Comparison of ENCODE assay signal across 6 cellular contexts in the genomic region with DNA sequence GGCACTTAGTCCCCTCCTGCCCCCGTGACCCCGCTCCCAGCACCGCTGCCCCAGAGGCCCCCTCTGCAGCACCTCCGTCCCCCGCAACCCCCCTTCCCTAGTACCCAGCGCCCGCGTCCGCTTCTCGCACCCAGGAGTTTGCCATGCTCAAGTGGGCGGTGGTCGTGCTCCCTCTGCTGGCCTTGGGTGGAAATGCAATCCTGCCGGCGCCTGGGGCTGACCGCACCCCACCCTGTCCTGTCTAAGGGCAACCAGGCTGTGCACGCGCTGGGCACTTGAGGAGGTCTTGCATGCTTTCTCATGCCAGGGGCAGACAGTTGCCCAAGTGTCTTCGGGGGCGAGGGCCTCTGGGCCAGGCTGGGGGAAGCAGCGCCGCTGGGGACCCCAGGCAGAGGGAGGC.
DNase-seq lines count a peak whose midpoint lies in the region; ATAC-seq, FAIRE-seq and TF ChIP-seq lines count a peak whose summit lies in the region.
"Not testable (repeated sequence)": the region's sequence is repeated elsewhere in the genome, so short reads cannot be mapped to it uniquely, and the experiment has no call there.

No MANE protein-coding gene starts in this region.

- not testable (repeated sequence) for H4K20me1 ChIP-seq in DOHH2 (ENCODE audit: control insufficient read depth, insufficient read depth, low read depth, low read length); OCI-LY1 (ENCODE audit: insufficient read depth, low read length); HepG2 (ENCODE audit: insufficient read depth, low read length)

- not testable (repeated sequence) for TF ChIP-seq EP300 in HepG2 (IDR thresholded peaks at IDR 0.05; ENCODE audit: low read depth in 2 of 2, low read length in 2 of 2); HepG2 (CRISPR knock-in tag; IDR thresholded peaks at IDR 0.05; ENCODE audit: borderline replicate concordance)

- H3K36me3 ChIP-seq in DOHH2 (ENCODE audit: control insufficient read depth, low read length); OCI-LY1 (ENCODE audit: insufficient read depth, low read length); WERI-Rb-1; HepG2 (replicated peaks in 1 of 2; ENCODE audit: control insufficient read depth in 1 of 2, insufficient read depth in 2 of 2, low read length in 2 of 2): not testable (repeated sequence)

- peak; percentile 0 for DNase-seq in KBM-7
- peak; percentile 6 for DNase-seq in WERI-Rb-1
- not testable (repeated sequence) for DNase-seq in choroid plexus epithelial cell (ENCODE audit: low read depth); HepG2 (ENCODE audit: low spot score)

- H3F3A ChIP-seq in DOHH2 (ENCODE audit: control insufficient read depth, insufficient read depth); OCI-LY1 (ENCODE audit: insufficient read depth, low read length): not testable (repeated sequence)

- TF ChIP-seq RAD21 in HepG2 (CRISPR knock-in tag; IDR thresholded peaks at IDR 0.05): not testable (repeated sequence)

- not testable (repeated sequence) for H3K27ac ChIP-seq in DOHH2 (ENCODE audit: low read depth, low read length); OCI-LY1 (ENCODE audit: low read depth, low read length, poor library complexity, severe bottlenecking); WERI-Rb-1; HepG2 (ENCODE audit: extremely low read length, insufficient read depth, low read length)

- intact Hi-C loops in HepG2 (cut with micrococcal nuclease; ENCODE audit: unreplicated experiment): loop anchor here (5.0 kb wide), 1 partner anchor 114 kb away; no protein-coding TSS in a partner anchor

- not testable (repeated sequence) for ATAC-seq in HepG2

- not testable (repeated sequence) for H3K4me3 ChIP-seq in DOHH2 (ENCODE audit: low read length); OCI-LY1 (ENCODE audit: low read depth, low read length, poor library complexity, severe bottlenecking); WERI-Rb-1 (ENCODE audit: low read depth, low read length); choroid plexus epithelial cell (ENCODE audit: low read depth, low read length); HepG2 (replicated peaks in 1 of 3; ENCODE audit: insufficient read depth in 1 of 3, low read depth in 2 of 3, low read length in 3 of 3)

- CTCF ChIA-PET in HepG2 (lab: Yijun Ruan, JAX; ENCODE audit: low intra/inter-chr PET ratio, low total read pairs): not testable (repeated sequence)

- not testable (repeated sequence) for TF ChIP-seq POLR2A in HepG2 (IDR thresholded peaks at IDR 0.05; ENCODE audit: insufficient read depth in 1 of 2, low read depth in 2 of 2, low read length in 2 of 2)

- POLR2A ChIA-PET in HepG2 (lab: Yijun Ruan, JAX): not testable (repeated sequence)

- H3K27me3 ChIP-seq in DOHH2 (ENCODE audit: control insufficient read depth, low read length); OCI-LY1 (ENCODE audit: insufficient read depth, low read length); WERI-Rb-1 (ENCODE audit: insufficient read depth, low read depth, severe bottlenecking); HepG2 (ENCODE audit: control insufficient read depth in 1 of 2, insufficient read depth in 2 of 2, low read length in 2 of 2): not testable (repeated sequence)

- H3K4me1 ChIP-seq in DOHH2 (ENCODE audit: control insufficient read depth, low read length); OCI-LY1 (ENCODE audit: insufficient read depth, low read length, severe bottlenecking); HepG2 (ENCODE audit: insufficient read depth, low read length): not testable (repeated sequence)

- BruUV-seq in HepG2 (replicated peaks; lab: Mats Ljungman, UMichigan): not testable (repeated sequence)

- not testable (repeated sequence) for H3K9ac ChIP-seq in OCI-LY1 (ENCODE audit: low read length); HepG2 (ENCODE audit: insufficient read depth, low read depth, low read length)

- no CpG with 5 or more reads among the region's 21 CpGs for WGBS in HepG2 (ENCODE audit: low lambda C conversion rate)

- in situ Hi-C loops in KBM-7 (cut with MboI; ENCODE audit: low pct_unique_long_range_greater_than_20kb, low sequenced_read_pairs); HepG2 (cut with HindIII; ENCODE audit: extremely low pct_ligation_motif_present, low pct_unique_long_range_greater_than_20kb): not testable (repeated sequence)

- H3K4me2 ChIP-seq in DOHH2 (ENCODE audit: low read length); OCI-LY1 (ENCODE audit: low read length); HepG2 (ENCODE audit: low read depth, low read length): not testable (repeated sequence)

- not testable (repeated sequence) for H3K9me2 ChIP-seq in DOHH2 (replicated peaks; ENCODE audit: control insufficient read depth, low read length); OCI-LY1 (ENCODE audit: low read depth, low read length)

- H3K79me2 ChIP-seq in DOHH2 (ENCODE audit: control insufficient read depth, low read length); OCI-LY1 (ENCODE audit: insufficient read depth, low read length); HepG2 (ENCODE audit: insufficient read depth, low read length): not testable (repeated sequence)

- peak; percentile 35 for TF ChIP-seq CTCF in DOHH2 (IDR thresholded peaks at IDR 0.05; ENCODE audit: low read depth, low read length, poor library complexity, severe bottlenecking)
- TF ChIP-seq CTCF in OCI-LY1 (IDR thresholded peaks at IDR 0.05; ENCODE audit: low read length): peak; percentile 35; the same call in 1 of the 2 replicates
- TF ChIP-seq CTCF in WERI-Rb-1 (IDR thresholded peaks at IDR 0.05; ENCODE audit: low read depth, low read length): not testable (repeated sequence)
- peak; percentile 2 for TF ChIP-seq CTCF in choroid plexus epithelial cell (conservative IDR thresholded peaks at IDR 0.05; ENCODE audit: low read depth, low read length)
- peak; percentile 63 for TF ChIP-seq CTCF in HepG2 (CRISPR knock-in tag; IDR thresholded peaks at IDR 0.05)

- not testable (repeated sequence) for H3K9me3 ChIP-seq in DOHH2 (ENCODE audit: control insufficient read depth, insufficient read depth, low read length); OCI-LY1 (ENCODE audit: low read length); WERI-Rb-1 (ENCODE audit: severe bottlenecking); HepG2 (ENCODE audit: low read length)

- not testable (repeated sequence) for H2AFZ ChIP-seq in OCI-LY1 (ENCODE audit: low read length); HepG2 (ENCODE audit: low read length)

- FAIRE-seq in HepG2 (lab: Jason Lieb, UNC): peak; percentile 81

TF ChIP-seq in HepG2, 621 proteins besides CTCF, POLR2A, EP300 and RAD21:
- peak; percentile 38; the same call in 1 of the 2 replicates for TF ChIP-seq STAG1 (CRISPR knock-in tag; IDR thresholded peaks at IDR 0.05)
